Comparison of ENCODE assay signal across 29 cellular contexts in genomic region chr2:69335291-69335690, GRCh38.
"Had no signal": no experiment of that assay in that cellular context is flagged by ENCODE, and none has a peak within 500 bp of the region (broad histone marks: within the 10 kb centered on the region; RNA-seq: fewer than 3 reads in every experiment).

No MANE protein-coding gene starts in this region.

- H3K27ac Mint-ChIP-seq: dendritic cell treated with granulocyte-macrophage colony-stimulating factor and Interleukin-4, amounts not matched to agents 40 ng/mL and 50 ng/mL, for 4 days; progenitor cell of endocrine pancreas had no signal

- DNase-seq: colonic mucosa; effector memory CD4-positive, alpha-beta T cell; foreskin keratinocyte; heart left ventricle; kidney; mesendoderm; naive thymus-derived CD8-positive, alpha-beta T cell; nephron progenitor cell; nucleus accumbens; pancreas; stimulated activated CD4-positive, alpha-beta T cell treated with anti-CD3 and anti-CD28 coated beads, Interleukin-12 subunit alpha, Interleukin-12 subunit beta, amount 100 ng/mL, for 4 hours; stimulated activated CD4-positive, alpha-beta T cell treated with anti-CD3 and anti-CD28 coated beads, Interleukin-1b, Interleukin-23, amount 100 ng/mL, for 48 hours; stimulated activated CD4-positive, alpha-beta T cell treated with anti-CD3 and anti-CD28 coated beads, Interleukin-4, amount 100 ng/mL, for 1 hour; stimulated activated CD8-positive, alpha-beta memory T cell treated with anti-CD3 and anti-CD28 coated beads, Interleukin-4, amount 100 ng/mL, for 48 hours; stimulated activated naive CD4-positive, alpha-beta T cell; stimulated activated naive CD8-positive, alpha-beta T cell treated with anti-CD3 and anti-CD28 coated beads, Interleukin-15, amount 100 ng/mL, for 72 hours; trophoblast cell had no signal

- H3K27me3 Mint-ChIP-seq: dendritic cell treated with granulocyte-macrophage colony-stimulating factor and Interleukin-4, amounts not matched to agents 40 ng/mL and 50 ng/mL, for 4 days; naive thymus-derived CD8-positive, alpha-beta T cell; progenitor cell of endocrine pancreas; stimulated activated naive CD8-positive, alpha-beta T cell treated with anti-CD3 and anti-CD28 coated beads, Interleukin-15, amount 100 ng/mL, for 72 hours had no signal

- H3K9me3 Mint-ChIP-seq: dendritic cell treated with granulocyte-macrophage colony-stimulating factor and Interleukin-4, amounts not matched to agents 40 ng/mL and 50 ng/mL, for 4 days; naive thymus-derived CD8-positive, alpha-beta T cell; nephron progenitor cell; stimulated activated naive CD8-positive, alpha-beta T cell treated with anti-CD3 and anti-CD28 coated beads, Interleukin-15, amount 100 ng/mL, for 72 hours had no signal

- H3K4me3 Mint-ChIP-seq: dendritic cell treated with granulocyte-macrophage colony-stimulating factor and Interleukin-4, amounts not matched to agents 40 ng/mL and 50 ng/mL, for 4 days; naive thymus-derived CD8-positive, alpha-beta T cell; nephron progenitor cell; stimulated activated naive CD8-positive, alpha-beta T cell treated with anti-CD3 and anti-CD28 coated beads, Interleukin-15, amount 100 ng/mL, for 72 hours had no signal

- ATAC-seq: foreskin keratinocyte; gastroesophageal sphincter; heart left ventricle; left lobe of liver; naive thymus-derived CD8-positive, alpha-beta T cell; pancreas; sciatic nerve; stimulated activated naive CD8-positive, alpha-beta T cell treated with anti-CD3 and anti-CD28 coated beads, Interleukin-15, amount 100 ng/mL, for 72 hours had no signal

- H3K4me1 Mint-ChIP-seq: naive thymus-derived CD8-positive, alpha-beta T cell; nephron progenitor cell; stimulated activated naive CD8-positive, alpha-beta T cell treated with anti-CD3 and anti-CD28 coated beads, Interleukin-15, amount 100 ng/mL, for 72 hours had no signal

- H3K4me3 ChIP-seq: colonic mucosa, esophagus muscularis mucosa, gastroesophageal sphincter, heart left ventricle, hepatocyte, lung, pancreas, right atrium auricular region, smooth muscle cell, suprapubic skin, vagina had no signal
